In the genomic region with DNA sequence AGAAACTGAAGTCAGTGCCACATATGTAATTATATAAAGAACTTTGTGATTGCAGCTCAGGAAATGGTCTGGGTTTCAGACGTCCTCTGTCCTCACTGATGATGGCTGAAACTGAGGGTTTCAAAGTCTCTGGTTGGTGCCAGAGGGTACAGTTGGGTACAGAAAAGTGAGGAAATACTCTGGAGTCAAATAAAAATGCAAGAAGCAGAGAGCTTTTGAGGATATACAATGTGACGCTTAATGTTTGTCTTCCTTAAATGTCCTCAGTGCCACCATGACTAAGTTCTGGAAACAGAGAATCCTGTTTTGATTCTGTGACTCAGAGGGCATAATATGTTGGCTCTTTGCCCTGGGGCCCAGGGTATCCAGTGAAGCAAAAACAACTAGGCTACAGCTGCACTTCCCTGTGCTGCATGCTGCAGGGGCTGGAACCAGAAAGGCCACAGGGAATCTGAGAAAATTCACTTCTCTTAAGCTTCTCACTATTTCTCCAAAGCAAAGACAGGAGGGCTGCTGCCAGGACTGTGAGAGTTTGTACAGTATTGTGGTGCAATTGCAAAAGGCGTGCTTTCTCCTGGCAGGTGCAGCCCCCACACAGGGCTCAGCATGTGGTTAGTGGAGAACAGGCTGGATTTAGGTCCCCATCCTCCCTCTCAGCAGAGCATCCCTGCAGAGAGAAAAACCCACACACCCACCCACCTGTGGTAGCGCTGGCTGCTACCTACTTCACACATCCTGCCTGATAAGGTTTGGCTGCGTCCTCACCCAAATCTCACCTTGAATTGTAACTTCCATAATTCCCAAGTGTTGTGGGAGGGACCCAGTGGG, we compare ENCODE assay signal across 8 cellular contexts.
DNase-seq lines count a peak whose midpoint lies in the region; ATAC-seq lines count a peak whose summit lies in the region.

No MANE protein-coding gene starts in this region.

- peak overlapping the region; percentile 4 to 51 for H3K9ac ChIP-seq in stomach smooth muscle (ENCODE audit: low read length in 2 of 2)

- peaks cover 4% of the 10 kb centered on the region for H3K4me1 ChIP-seq in right cardiac atrium (ENCODE audit: control insufficient read depth, insufficient read depth, low read length)
- H3K4me1 ChIP-seq in stomach smooth muscle (ENCODE audit: control insufficient read depth, insufficient read depth, low read length): peaks cover 39% of the 10 kb centered on the region

- no peaks in the 10 kb centered on the region for H3K27me3 ChIP-seq in right cardiac atrium (ENCODE audit: control insufficient read depth, insufficient read depth)
- H3K27me3 ChIP-seq in stomach smooth muscle (ENCODE audit: control insufficient read depth in 1 of 2, insufficient read depth in 2 of 2, low read length in 2 of 2): no peaks in the 10 kb centered on the region

- WGBS in right cardiac atrium: 84% methylated on average over 5 of the region's 5 CpGs

- intact Hi-C loops in right cardiac atrium (cut with DNase I): no loop called here

- peak; percentile 50 to 51 for ATAC-seq in right cardiac atrium
- ATAC-seq in HG03045 (IDR thresholded peaks at IDR 0.05; ENCODE audit: unreplicated experiment): no peak
- no peak for ATAC-seq in GM19328 (IDR thresholded peaks at IDR 0.05; ENCODE audit: unreplicated experiment)

- H3K27ac ChIP-seq in right cardiac atrium (ENCODE audit: low read length): no peak overlapping the region
- peak overlapping the region; percentile 86 for H3K27ac ChIP-seq in stomach smooth muscle (ENCODE audit: low read length)

- peak; percentile 35 for DNase-seq in stimulated activated CD4-positive, alpha-beta T cell treated with anti-CD3 and anti-CD28 coated beads, Interleukin-15, amount 100 ng/mL, for 24 hours
- no peak for DNase-seq in stimulated activated CD4-positive, alpha-beta T cell treated with anti-CD3 and anti-CD28 coated beads, Interleukin-4, amount 100 ng/mL, for 1 hour
- peak; percentile 74 for DNase-seq in T1000 (lab: John Stamatoyannopoulos, UW)
- DNase-seq in right cardiac atrium: peak in 1 of 3 donors; percentile 19
- DNase-seq in iPS-NIHi11 (ENCODE audit: low spot score): no peak

- H3K9me3 ChIP-seq in right cardiac atrium (ENCODE audit: control insufficient read depth, low read length) (no peaks in the 10 kb centered on the region), stomach smooth muscle (ENCODE audit: control insufficient read depth in 2 of 2, low read length in 2 of 2) (no peaks in the 10 kb centered on the region)

- H3K4me3 ChIP-seq in right cardiac atrium (ENCODE audit: low read length) (no peak overlapping the region), stomach smooth muscle (ENCODE audit: low read length in 2 of 2) (no peak overlapping the region)

- H3K36me3 ChIP-seq in stomach smooth muscle (ENCODE audit: control insufficient read depth in 2 of 2, insufficient read depth in 2 of 2, low read length in 2 of 2): no peaks in the 10 kb centered on the region

Comparison
In these comparisons a context has a peak if more than half of its experiments do, and no peak if none do; other contexts are left out.
1. DNase-seq: peak in stimulated activated CD4-positive, alpha-beta T cell treated with anti-CD3 and anti-CD28 coated beads, Interleukin-15, amount 100 ng/mL, for 24 hours (single experiment) and T1000 (single experiment); none in stimulated activated CD4-positive, alpha-beta T cell treated with anti-CD3 and anti-CD28 coated beads, Interleukin-4, amount 100 ng/mL, for 1 hour (single experiment) and iPS-NIHi11 (single experiment).
2. ATAC-seq: peak in right cardiac atrium (2 of 2); none in HG03045 (single experiment) and GM19328 (single experiment).